ENCODE assay signal across 8 cellular contexts in genomic region chr19:39389621-39390414, GRCh38. TPM values are rescaled to one million over a fixed set of nuclear protein-coding genes. Genes with fewer than 3 reads are reported as not detected.
DNase-seq lines count a peak whose midpoint lies in the region; ATAC-seq, FAIRE-seq and TF ChIP-seq lines count a peak whose summit lies in the region.

No MANE protein-coding gene starts in this region.

- FAIRE-seq in GM12892 (lab: Jason Lieb, UNC) (peak; percentile 61), H54 (lab: Jason Lieb, UNC) (no peak)

- H3K4me3 ChIP-seq in RWPE2 (ENCODE audit: severe bottlenecking), result peak overlapping the region; percentile 89
- H3K4me3 ChIP-seq in esophagus squamous epithelium, result peak overlapping the region; percentile 85 to 100 (median 90)
- peak overlapping the region; percentile 89 for H3K4me3 ChIP-seq in rectal smooth muscle tissue (ENCODE audit: low read length)

- peaks cover 55% of the 10 kb centered on the region for H3K36me3 ChIP-seq in RWPE2 (ENCODE audit: low read depth)
- H3K36me3 ChIP-seq in esophagus squamous epithelium, result peaks cover 8 to 71% (median 27%) of the 10 kb centered on the region in 3 donors
- H3K36me3 ChIP-seq in rectal smooth muscle tissue (ENCODE audit: control insufficient read depth, insufficient read depth, low read length), result peaks cover 41% of the 10 kb centered on the region

- intact Hi-C loops in esophagus squamous epithelium (cut with DNase I), result loop anchor here (5.0 kb wide), 1 partner anchor 48 kb away; the partner anchor contains the start of gene SAMD4B

- no peaks in the 10 kb centered on the region for H3K9me3 ChIP-seq in RWPE2 (ENCODE audit: severe bottlenecking)
- no peaks in the 10 kb centered on the region for H3K9me3 ChIP-seq in esophagus squamous epithelium

- no peak for DNase-seq in GM12892 (ENCODE audit: insufficient read length)
- DNase-seq in RWPE2 (ENCODE audit: low spot score), result no peak
- DNase-seq in esophagus squamous epithelium (lab: John Stamatoyannopoulos, UW), result no peak
- DNase-seq in H54 (ENCODE audit: insufficient read length, low spot score), result no peak
- no peak for DNase-seq in NCI-H1694 treated with DMSO at 0.1 percent for 48 hours (lab: John Stamatoyannopoulos, UW)

- WGBS in esophagus squamous epithelium, 2 donors, result 45 to 63% methylated on average over 4 to 10 of the region's 13 CpGs

- peaks cover 3% of the 10 kb centered on the region for H3K4me1 ChIP-seq in RWPE2 (ENCODE audit: insufficient read depth, poor library complexity, severe bottlenecking)
- H3K4me1 ChIP-seq in esophagus squamous epithelium, result peaks cover 17 to 45% (median 21%) of the 10 kb centered on the region in 3 donors
- H3K4me1 ChIP-seq in rectal smooth muscle tissue (ENCODE audit: control insufficient read depth, insufficient read depth, low read length), result peaks cover 13% of the 10 kb centered on the region

- H3K27ac ChIP-seq in RWPE2 (ENCODE audit: poor library complexity, severe bottlenecking), result peak overlapping the region; percentile 73
- H3K27ac ChIP-seq in esophagus squamous epithelium, result peak overlapping the region; percentile 99 to 100 (median 100)
- peak overlapping the region; percentile 99 for H3K27ac ChIP-seq in rectal smooth muscle tissue (ENCODE audit: low read depth, low read length)

- no peak overlapping the region for H3K9ac ChIP-seq in rectal smooth muscle tissue (ENCODE audit: low read length)

- no peaks in the 10 kb centered on the region for H3K27me3 ChIP-seq in RWPE2 (ENCODE audit: insufficient read depth, poor library complexity, severe bottlenecking)
- no peaks in the 10 kb centered on the region for H3K27me3 ChIP-seq in esophagus squamous epithelium
- H3K27me3 ChIP-seq in rectal smooth muscle tissue (ENCODE audit: control insufficient read depth, insufficient read depth, low read length), result no peaks in the 10 kb centered on the region

- ATAC-seq in RWPE2 (ENCODE audit: low read depth), result no peak
- ATAC-seq in GM18505 (IDR thresholded peaks at IDR 0.05; ENCODE audit: unreplicated experiment), result no peak
- ATAC-seq in HG02981 (IDR thresholded peaks at IDR 0.05; ENCODE audit: unreplicated experiment), result no peak

- TF ChIP-seq POLR2A in GM12892 (IDR thresholded peaks at IDR 0.05; ENCODE audit: low read depth, low read length) (no peak), esophagus squamous epithelium (IDR thresholded peaks at IDR 0.05) (no peak), H54 (IDR thresholded peaks at IDR 0.05; ENCODE audit: low read depth, low read length) (no peak), GM18505 (IDR thresholded peaks at IDR 0.05; ENCODE audit: borderline replicate concordance, extremely low read depth, insufficient read depth, insufficient read length) (no peak)

- TF ChIP-seq CTCF in RWPE2 (IDR thresholded peaks at IDR 0.05; ENCODE audit: poor library complexity, severe bottlenecking) (no peak), esophagus squamous epithelium (IDR thresholded peaks at IDR 0.05) (no peak)

RNA-seq across cellular contexts. Expression of gene PAF1, which starts 1.1 kb away (rescaled TPM):
- polyA plus RNA-seq in GM12892 (2012; ENCODE audit: missing spikeins), result 24.4 TPM
- total RNA-seq in esophagus squamous epithelium, result 10 to 100 TPM; 35.4 to 53.6 (median 38.1) TPM

RNA-seq across cellular contexts. Expression of gene MED29, which starts 1.4 kb away (rescaled TPM):
- 9.6 TPM for polyA plus RNA-seq in GM12892 (2012; ENCODE audit: missing spikeins)
- 10 to 100 TPM; 11.8 to 20.1 (median 16.5) TPM for total RNA-seq in esophagus squamous epithelium

RNA-seq across cellular contexts. Expression of gene ZFP36, which starts 16.8 kb away (rescaled TPM):
- 29.0 TPM for polyA plus RNA-seq in GM12892 (2012; ENCODE audit: missing spikeins)
- 100 to 1,000 TPM in 3 of 4 donors, 10 to 100 TPM in 1; 72.1 to 230 (median 121) TPM for total RNA-seq in esophagus squamous epithelium

RNA-seq across cellular contexts. Expression of gene PLEKHG2, which starts 22.7 kb away (rescaled TPM):
- polyA plus RNA-seq in GM12892 (2012; ENCODE audit: missing spikeins), result 14.7 TPM
- total RNA-seq in esophagus squamous epithelium, result 1 to 10 TPM; 4.8 to 9.3 (median 7.6) TPM

RNA-seq across cellular contexts. Expression of gene RPS16, which starts 45.9 kb away (rescaled TPM):
- 4,399 TPM for polyA plus RNA-seq in GM12892 (2012; ENCODE audit: missing spikeins)
- 1,000 to 10,000 TPM in 3 of 4 donors, 100 to 1,000 TPM in 1; 509 to 2,477 (median 1,257) TPM for total RNA-seq in esophagus squamous epithelium
